In the genomic region with DNA sequence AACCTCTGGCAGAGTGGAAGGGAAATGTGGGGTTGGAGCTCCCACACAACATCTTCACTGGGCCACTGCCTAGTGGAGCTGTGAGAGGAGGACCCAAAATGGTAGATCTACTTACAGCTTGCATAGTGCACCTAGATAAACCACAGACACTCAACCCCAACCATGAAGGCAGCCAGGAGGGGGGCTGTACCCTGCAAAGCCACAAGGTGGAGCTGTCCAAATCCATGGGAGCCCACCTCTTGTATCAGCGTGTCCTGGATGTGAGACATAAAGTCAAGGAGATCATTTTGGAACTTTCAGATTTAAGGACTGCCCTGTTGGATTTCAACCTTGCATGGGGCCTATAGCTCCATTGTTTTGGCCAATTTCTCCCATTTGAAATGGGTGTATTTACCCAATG, we compare ENCODE assay signal across 1 cellular context.
TF ChIP-seq lines count a peak whose summit lies in the region.

No MANE protein-coding gene starts in this region.

TF ChIP-seq in GM23338, 12 proteins besides CTCF, POLR2A, EP300 and RAD21 (continued from another document):
- TF ChIP-seq ZNF462 (CRISPR knock-in tag; IDR thresholded peaks at IDR 0.05): no peak
- TF ChIP-seq, protein P1, sequence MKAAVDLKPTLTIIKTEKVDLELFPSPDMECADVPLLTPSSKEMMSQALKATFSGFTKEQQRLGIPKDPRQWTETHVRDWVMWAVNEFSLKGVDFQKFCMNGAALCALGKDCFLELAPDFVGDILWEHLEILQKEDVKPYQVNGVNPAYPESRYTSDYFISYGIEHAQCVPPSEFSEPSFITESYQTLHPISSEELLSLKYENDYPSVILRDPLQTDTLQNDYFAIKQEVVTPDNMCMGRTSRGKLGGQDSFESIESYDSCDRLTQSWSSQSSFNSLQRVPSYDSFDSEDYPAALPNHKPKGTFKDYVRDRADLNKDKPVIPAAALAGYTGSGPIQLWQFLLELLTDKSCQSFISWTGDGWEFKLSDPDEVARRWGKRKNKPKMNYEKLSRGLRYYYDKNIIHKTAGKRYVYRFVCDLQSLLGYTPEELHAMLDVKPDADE (IDR thresholded peaks at IDR 0.05): no peak
